Comparison of ENCODE assay signal across 8 cellular contexts in the genomic region with DNA sequence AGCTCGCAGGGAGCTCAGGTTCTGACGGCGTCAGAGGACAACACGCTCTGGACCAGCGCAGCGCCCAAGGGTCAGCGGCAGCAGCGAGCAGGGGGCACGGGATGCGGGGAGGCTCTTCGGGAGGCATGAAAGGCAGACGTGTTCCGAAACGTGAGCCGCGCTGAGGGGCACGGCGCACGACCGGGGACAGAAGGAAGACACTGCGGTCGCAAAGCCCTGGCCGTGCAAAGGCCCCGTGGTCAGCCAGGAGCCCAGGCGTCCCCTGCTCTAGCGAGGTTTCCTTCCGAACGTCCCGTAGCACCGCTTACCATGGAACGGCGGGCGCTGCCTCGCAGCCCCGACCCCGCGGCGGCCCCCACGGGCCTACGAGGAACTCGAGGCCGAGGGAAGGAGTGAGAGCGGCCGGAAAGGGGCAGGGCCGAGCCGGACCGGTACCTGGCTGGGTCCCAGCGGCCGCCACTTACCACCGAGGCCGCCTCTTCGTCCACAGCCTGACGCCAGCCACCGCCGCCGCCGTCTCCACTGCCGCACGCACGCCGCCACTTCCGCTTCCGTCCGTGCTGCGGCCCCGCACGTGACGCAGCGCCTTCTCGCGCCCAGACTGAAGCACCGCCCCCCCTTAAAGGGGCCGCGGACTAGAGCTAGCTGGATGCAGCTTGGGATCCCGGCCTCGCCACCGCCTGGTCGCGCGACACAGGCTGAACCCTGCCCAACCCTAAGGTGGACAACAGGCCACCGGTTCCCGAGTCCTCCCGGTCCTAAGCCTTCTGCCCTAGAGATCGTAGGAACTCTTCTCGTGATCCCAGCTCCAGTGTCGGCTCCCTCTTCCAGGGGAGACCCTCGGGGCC. TPM values are rescaled to one million over a fixed set of nuclear protein-coding genes. Genes with fewer than 3 reads are reported as not detected.
DNase-seq lines count a peak whose midpoint lies in the region; ATAC-seq and TF ChIP-seq lines count a peak whose summit lies in the region.

No MANE protein-coding gene starts in this region.

- H3K4me1 Mint-ChIP-seq in nephron progenitor cell = peaks cover 18% of the 10 kb centered on the region
- peaks cover 61% of the 10 kb centered on the region for H3K4me1 Mint-ChIP-seq in stimulated activated naive CD8-positive, alpha-beta T cell treated with anti-CD3 and anti-CD28 coated beads, Interleukin-15, amount 100 ng/mL, for 72 hours

- H3K27ac ChIP-seq in DND-41 (ENCODE audit: low read length) = peak overlapping the region; percentile 74

- H2AFZ ChIP-seq in DND-41 (ENCODE audit: low read depth, low read length) = peak overlapping the region; percentile 91

- peak overlapping the region; percentile 96 for H3K4me3 Mint-ChIP-seq in nephron progenitor cell
- H3K4me3 Mint-ChIP-seq in stimulated activated naive CD8-positive, alpha-beta T cell treated with anti-CD3 and anti-CD28 coated beads, Interleukin-15, amount 100 ng/mL, for 72 hours = peak overlapping the region; percentile 98 to 100

- peaks cover 1% of the 10 kb centered on the region for H3K36me3 Mint-ChIP-seq in nephron progenitor cell (ENCODE audit: low read depth)

- H3K4me2 ChIP-seq in DND-41 (ENCODE audit: insufficient read depth, low read length) = peak overlapping the region; percentile 83

- H3K36me3 ChIP-seq in DND-41 (ENCODE audit: insufficient read depth, low read length) = peaks cover 37% of the 10 kb centered on the region

- peak; percentile 96 for ATAC-seq in DND-41 (ENCODE audit: insufficient read depth, low read depth)
- ATAC-seq in GM21825 (IDR thresholded peaks at IDR 0.05; ENCODE audit: unreplicated experiment) = peak; percentile 77
- ATAC-seq in stimulated activated naive CD8-positive, alpha-beta T cell treated with anti-CD3 and anti-CD28 coated beads, Interleukin-15, amount 100 ng/mL, for 72 hours = peak; percentile 94

- H3K27me3 Mint-ChIP-seq in nephron progenitor cell (ENCODE audit: low read depth, poor library complexity) = no peaks in the 10 kb centered on the region
- no peaks in the 10 kb centered on the region for H3K27me3 Mint-ChIP-seq in stimulated activated naive CD8-positive, alpha-beta T cell treated with anti-CD3 and anti-CD28 coated beads, Interleukin-15, amount 100 ng/mL, for 72 hours

- H3K9ac ChIP-seq in DND-41 (ENCODE audit: low read depth, low read length) = peak overlapping the region; percentile 98

- DNase-seq in DND-41 = peak; percentile 89
- DNase-seq in LHCN-M2 (ENCODE audit: low read depth) = peak; percentile 84
- peak; percentile 96 for DNase-seq in RPMI8226
- peak; percentile 81 for DNase-seq in activated effector memory CD4-positive, alpha-beta T cell treated with Interleukin-2 at 50 U/mL for 16 hours
- peak; percentile 80 for DNase-seq in fibroblast of the aortic adventitia (ENCODE audit: low read depth)
- peak; percentile 86 for DNase-seq in nephron progenitor cell
- DNase-seq in stimulated activated naive CD8-positive, alpha-beta T cell treated with anti-CD3 and anti-CD28 coated beads, Interleukin-15, amount 100 ng/mL, for 72 hours = peak; percentile 83 to 91

- peaks cover 40% of the 10 kb centered on the region for H3K4me1 ChIP-seq in DND-41 (ENCODE audit: insufficient read depth, low read length)

- H4K20me1 ChIP-seq in DND-41 (ENCODE audit: insufficient read depth, low read length) = peaks cover 42% of the 10 kb centered on the region

- TF ChIP-seq CTCF in DND-41 (IDR thresholded peaks at IDR 0.05; ENCODE audit: borderline replicate concordance, extremely low read depth, low read length, poor library complexity, severe bottlenecking) = no peak
- TF ChIP-seq CTCF in fibroblast of the aortic adventitia (IDR thresholded peaks at IDR 0.05; ENCODE audit: insufficient read depth, low read length) = no peak
- TF ChIP-seq CTCF in nephron progenitor cell (IDR thresholded peaks at IDR 0.05) = no peak

- peak overlapping the region; percentile 92 for H3K27ac Mint-ChIP-seq in nephron progenitor cell
- H3K27ac Mint-ChIP-seq in stimulated activated naive CD8-positive, alpha-beta T cell treated with anti-CD3 and anti-CD28 coated beads, Interleukin-15, amount 100 ng/mL, for 72 hours = peak overlapping the region; percentile 99 to 100

- H3K9me3 Mint-ChIP-seq in nephron progenitor cell = no peaks in the 10 kb centered on the region
- H3K9me3 Mint-ChIP-seq in stimulated activated naive CD8-positive, alpha-beta T cell treated with anti-CD3 and anti-CD28 coated beads, Interleukin-15, amount 100 ng/mL, for 72 hours = no peaks in the 10 kb centered on the region

- H3K4me3 ChIP-seq in DND-41 (ENCODE audit: low read depth in 1 of 2, low read length in 2 of 2) = peak overlapping the region; percentile 99 to 100
- peak overlapping the region; percentile 99 for H3K4me3 ChIP-seq in fibroblast of the aortic adventitia (ENCODE audit: low read depth, low read length)

- peaks cover 62% of the 10 kb centered on the region for H3K79me2 ChIP-seq in DND-41 (ENCODE audit: insufficient read depth, low read length)

- H3K9me3 ChIP-seq in DND-41 (ENCODE audit: insufficient read depth, low read length, severe bottlenecking) = no peaks in the 10 kb centered on the region

- no peaks in the 10 kb centered on the region for H3K27me3 ChIP-seq in DND-41 (ENCODE audit: insufficient read depth, low read length, poor library complexity)

RNA-seq across cellular contexts. Expression of gene ABHD17A, which starts 9.4 kb away (rescaled TPM):
- 118 and 132 TPM in 2 replicates for total RNA-seq in LHCN-M2 (2014; rRNA removed)
- polyA plus RNA-seq in LHCN-M2 (2012) = 57.7 TPM
- 48.0 and 51.2 TPM in 2 replicates for total RNA-seq in fibroblast of the aortic adventitia (ENCODE audit: low replicate concordance)

RNA-seq across cellular contexts. Expression of gene KLF16, which starts 12.5 kb away (rescaled TPM):
- total RNA-seq in LHCN-M2 (2014; rRNA removed) = 9.4 and 13.6 TPM in 2 replicates
- polyA plus RNA-seq in LHCN-M2 (2012) = 19.1 TPM
- 6.5 and 7.3 TPM in 2 replicates for total RNA-seq in fibroblast of the aortic adventitia (ENCODE audit: low replicate concordance)

RNA-seq across cellular contexts. Expression of gene REXO1, which starts 27.6 kb away (rescaled TPM):
- total RNA-seq in LHCN-M2 (2014; rRNA removed) (8.7 and 9.0 TPM in 2 replicates), fibroblast of the aortic adventitia (ENCODE audit: low replicate concordance) (9.0 and 13.0 TPM in 2 replicates)
- 15.1 TPM for polyA plus RNA-seq in LHCN-M2 (2012)

RNA-seq across cellular contexts. Expression of gene ADAT3, which starts 29.3 kb away (rescaled TPM):
- total RNA-seq in LHCN-M2 (2014; rRNA removed) = 6.0 and 7.6 TPM in 2 replicates
- polyA plus RNA-seq in LHCN-M2 (2012) = 3.8 TPM
- total RNA-seq in fibroblast of the aortic adventitia (ENCODE audit: low replicate concordance) = 2.6 and 4.2 TPM in 2 replicates

RNA-seq across cellular contexts. Expression of gene SCAMP4, which starts 29.3 kb away (rescaled TPM):
- 105 and 147 TPM in 2 replicates for total RNA-seq in LHCN-M2 (2014; rRNA removed)
- 43.5 TPM for polyA plus RNA-seq in LHCN-M2 (2012)
- total RNA-seq in fibroblast of the aortic adventitia (ENCODE audit: low replicate concordance) = 51.6 and 59.3 TPM in 2 replicates

Comparison
In these comparisons a context has a peak if more than half of its experiments do, and no peak if none do; other contexts are left out.
1. Peak in every context shown above with its lines: DNase-seq, ATAC-seq, H3K4me3 ChIP-seq and H3K27ac ChIP-seq.